Comparison of ENCODE assay signal across 18 cellular contexts in genomic region chr10:108956149-108956548, GRCh38.
DNase-seq lines count a peak whose midpoint lies in the region; ATAC-seq, FAIRE-seq and TF ChIP-seq lines count a peak whose summit lies in the region.
"Had no signal": no experiment of that assay in that cellular context is flagged by ENCODE, and none has a peak within 500 bp of the region (broad histone marks: within the 10 kb centered on the region; RNA-seq: fewer than 3 reads in every experiment).

No MANE protein-coding gene starts in this region.

- H3K36me3 Mint-ChIP-seq in MCF 10A (ENCODE audit: insufficient read depth, unreplicated experiment) (peaks cover 5% of the 10 kb centered on the region), astrocyte (ENCODE audit: low read depth, unreplicated experiment) (no peaks in the 10 kb centered on the region)
- H3K36me3 Mint-ChIP-seq: CD14-positive monocyte; CD8-positive, alpha-beta T cell had no signal

- CTCF ChIA-PET in MCF 10A (lab: Yijun Ruan, JAX), result interaction anchor here (0.7 kb wide), 1 partner anchor 10 kb away, joined by 4 read pairs; no protein-coding TSS in a partner anchor
- CTCF ChIA-PET in mammary epithelial cell (lab: Charles Lee; ENCODE audit: low non-redundant PET), result no interaction called here

- H3K27me3 ChIP-seq in mammary epithelial cell (ENCODE audit: insufficient read depth, low read length) (no peaks in the 10 kb centered on the region), astrocyte (ENCODE audit: insufficient read depth, low read length) (no peaks in the 10 kb centered on the region), suprapubic skin (no peaks in the 10 kb centered on the region)

- H3K4me1 Mint-ChIP-seq in MCF 10A (ENCODE audit: insufficient read depth, unreplicated experiment), result peaks cover 17% of the 10 kb centered on the region
- no peaks in the 10 kb centered on the region for H3K4me1 Mint-ChIP-seq in astrocyte (ENCODE audit: low read depth, unreplicated experiment)
- H3K4me1 Mint-ChIP-seq: CD14-positive monocyte had no signal

- 64% methylated on average over 1 of the region's 1 CpG for WGBS in mammary epithelial cell (ENCODE audit: low coverage, missing lambda C conversion rate)
- 92% methylated on average over 1 of the region's 1 CpG for WGBS in suprapubic skin

- H2AFZ ChIP-seq in mammary epithelial cell (ENCODE audit: low read depth, low read length) (no peak overlapping the region), astrocyte (ENCODE audit: low read depth, low read length) (no peak overlapping the region)
- H2AFZ ChIP-seq: GM23338 had no signal

- H3K27ac Mint-ChIP-seq in MCF 10A (ENCODE audit: low read depth, unreplicated experiment), result no peak overlapping the region
- no peak overlapping the region for H3K27ac Mint-ChIP-seq in astrocyte (ENCODE audit: unreplicated experiment)
- H3K27ac Mint-ChIP-seq: CD14-positive monocyte; CD8-positive, alpha-beta T cell had no signal

- FAIRE-seq in astrocyte (lab: Jason Lieb, UNC) (no peak), RCC 7860 (lab: Jason Lieb, UNC) (no peak)
- FAIRE-seq: D721Med, GM12878, GM18507 had no signal

- intact Hi-C loops in MCF 10A (cut with micrococcal nuclease), result no loop called here
- intact Hi-C loops in mammary epithelial cell (cut with micrococcal nuclease), result no loop called here

- TF ChIP-seq POLR2A in suprapubic skin (IDR thresholded peaks at IDR 0.05), result no peak

- no peak for TF ChIP-seq EP300 in suprapubic skin (IDR thresholded peaks at IDR 0.05)

- no peak overlapping the region for H3K9ac ChIP-seq in mammary epithelial cell (ENCODE audit: insufficient read depth, low read length)
- no peak overlapping the region for H3K9ac ChIP-seq in astrocyte (ENCODE audit: low read length)

- H4K20me1 ChIP-seq in mammary epithelial cell (ENCODE audit: insufficient read depth, low read length) (no peaks in the 10 kb centered on the region), astrocyte (ENCODE audit: insufficient read depth, low read length) (no peaks in the 10 kb centered on the region)

- no peak overlapping the region for H3K4me3 Mint-ChIP-seq in MCF 10A (ENCODE audit: unreplicated experiment)
- no peak overlapping the region for H3K4me3 Mint-ChIP-seq in astrocyte (ENCODE audit: unreplicated experiment)
- H3K4me3 Mint-ChIP-seq: CD14-positive monocyte; CD8-positive, alpha-beta T cell; GM23338 had no signal

- H3K4me2 ChIP-seq in mammary epithelial cell (ENCODE audit: insufficient read depth, low read depth, low read length) (no peak overlapping the region), astrocyte (ENCODE audit: low read length) (no peak overlapping the region)
- H3K4me2 ChIP-seq: GM23338 had no signal

- H3K4me1 ChIP-seq in mammary epithelial cell (ENCODE audit: insufficient read depth, low read length) (no peaks in the 10 kb centered on the region), astrocyte (ENCODE audit: insufficient read depth, low read length) (no peaks in the 10 kb centered on the region), suprapubic skin (no peaks in the 10 kb centered on the region)

- no peak for ATAC-seq in HG03354 (IDR thresholded peaks at IDR 0.05; ENCODE audit: poor library complexity, severe bottlenecking, unreplicated experiment)
- ATAC-seq: CD8-positive, alpha-beta T cell; GM12878; GM23338 had no signal

- H3K27me3 Mint-ChIP-seq in MCF 10A (ENCODE audit: insufficient read depth, unreplicated experiment) (no peaks in the 10 kb centered on the region), astrocyte (ENCODE audit: low read depth, unreplicated experiment) (no peaks in the 10 kb centered on the region)

- H3K79me2 ChIP-seq in mammary epithelial cell (ENCODE audit: insufficient read depth, low read length) (no peaks in the 10 kb centered on the region), astrocyte (ENCODE audit: insufficient read depth, low read length) (no peaks in the 10 kb centered on the region)

- H3K27ac ChIP-seq in mammary epithelial cell (ENCODE audit: insufficient read depth, low read depth, low read length), result no peak overlapping the region
- H3K27ac ChIP-seq in astrocyte (ENCODE audit: low read depth, low read length), result no peak overlapping the region
- no peak overlapping the region for H3K27ac ChIP-seq in suprapubic skin
- H3K27ac ChIP-seq: 22Rv1 had no signal

- H3K9me3 ChIP-seq in mammary epithelial cell (replicated peaks; ENCODE audit: insufficient read depth, low read length) (no peaks in the 10 kb centered on the region), astrocyte (ENCODE audit: insufficient read depth, low read depth, low read length) (no peaks in the 10 kb centered on the region), suprapubic skin (no peaks in the 10 kb centered on the region)

- in situ Hi-C loops in mammary epithelial cell (cut with MboI; ENCODE audit: low sequenced_read_pairs in 2 of 2), result no loop called here

- no TSS peak for BruUV-seq in MCF 10A (replicated peaks; lab: Mats Ljungman, UMichigan)
- no TSS peak for BruUV-seq in mammary epithelial cell (replicated peaks; lab: Mats Ljungman, UMichigan)

- peaks cover 8% of the 10 kb centered on the region for H3K9me3 Mint-ChIP-seq in MCF 10A (ENCODE audit: unreplicated experiment)
- peaks cover 6% of the 10 kb centered on the region for H3K9me3 Mint-ChIP-seq in astrocyte (ENCODE audit: unreplicated experiment)

- TF ChIP-seq CTCF in MCF 10A (IDR thresholded peaks at IDR 0.05; ENCODE audit: unreplicated experiment) (no peak), mammary epithelial cell (conservative IDR thresholded peaks at IDR 0.05 in 1 of 2, IDR thresholded peaks at IDR 0.05 in 1 of 2; ENCODE audit: extremely low read depth in 1 of 2, insufficient read depth in 1 of 2, low read depth in 1 of 2, low read length in 2 of 2) (no peak), astrocyte (IDR thresholded peaks at IDR 0.05; ENCODE audit: insufficient read depth, low read depth, low read length) (no peak), suprapubic skin (IDR thresholded peaks at IDR 0.05) (no peak)

- POLR2A ChIA-PET in MCF 10A (lab: Yijun Ruan, JAX), result no interaction called here

- dilution Hi-C loops in mammary epithelial cell (cut with HindIII; ENCODE audit: low sequenced_read_pairs), result no loop called here

- peak; percentile 14 for DNase-seq in MCF 10A (ENCODE audit: unreplicated experiment)
- no peak for DNase-seq in mammary epithelial cell
- DNase-seq in M059J (ENCODE audit: low read depth), result peak; percentile 70
- DNase-seq in astrocyte (ENCODE audit: low read depth), result peak; percentile 8
- DNase-seq in RCC 7860 (ENCODE audit: low spot score), result no peak
- DNase-seq in cerebellar cortex (ENCODE audit: low spot score), result no peak
- no peak for DNase-seq in suprapubic skin (ENCODE audit: low spot score in 2 of 2)
- DNase-seq: CD8-positive, alpha-beta T cell; COR-L47; DND-41; H7 had no signal

- H3K36me3 ChIP-seq in mammary epithelial cell (ENCODE audit: insufficient read depth, low read length) (no peaks in the 10 kb centered on the region), astrocyte (ENCODE audit: insufficient read depth, low read length) (no peaks in the 10 kb centered on the region), suprapubic skin (no peaks in the 10 kb centered on the region)

- no peak overlapping the region for H3K4me3 ChIP-seq in mammary epithelial cell (replicated peaks in 1 of 3; ENCODE audit: insufficient read depth in 1 of 3, low read depth in 2 of 3, low read length in 3 of 3)
- H3K4me3 ChIP-seq in astrocyte (ENCODE audit: insufficient read depth, low read depth, low read length), result no peak overlapping the region
- no peak overlapping the region for H3K4me3 ChIP-seq in suprapubic skin
- H3K4me3 ChIP-seq: GM12878, GM23338 had no signal

Comparison
In these comparisons a context has a peak if more than half of its experiments do, and no peak if none do; other contexts are left out.
1. DNase-seq: peak in MCF 10A (single experiment), M059J (single experiment) and astrocyte (single experiment); none in mammary epithelial cell (single experiment), RCC 7860 (single experiment), cerebellar cortex (single experiment) and suprapubic skin (0 of 2).